In genomic region chr7:17184805-17185689, GRCh38 we compare ENCODE assay signal across 1 cellular context.
TF ChIP-seq lines count a peak whose summit lies in the region.

No MANE protein-coding gene starts in this region.

TF ChIP-seq in HepG2, 621 proteins besides CTCF, POLR2A, EP300 and RAD21 (continued from another document and continues in another):
- TF ChIP-seq, protein P1, sequence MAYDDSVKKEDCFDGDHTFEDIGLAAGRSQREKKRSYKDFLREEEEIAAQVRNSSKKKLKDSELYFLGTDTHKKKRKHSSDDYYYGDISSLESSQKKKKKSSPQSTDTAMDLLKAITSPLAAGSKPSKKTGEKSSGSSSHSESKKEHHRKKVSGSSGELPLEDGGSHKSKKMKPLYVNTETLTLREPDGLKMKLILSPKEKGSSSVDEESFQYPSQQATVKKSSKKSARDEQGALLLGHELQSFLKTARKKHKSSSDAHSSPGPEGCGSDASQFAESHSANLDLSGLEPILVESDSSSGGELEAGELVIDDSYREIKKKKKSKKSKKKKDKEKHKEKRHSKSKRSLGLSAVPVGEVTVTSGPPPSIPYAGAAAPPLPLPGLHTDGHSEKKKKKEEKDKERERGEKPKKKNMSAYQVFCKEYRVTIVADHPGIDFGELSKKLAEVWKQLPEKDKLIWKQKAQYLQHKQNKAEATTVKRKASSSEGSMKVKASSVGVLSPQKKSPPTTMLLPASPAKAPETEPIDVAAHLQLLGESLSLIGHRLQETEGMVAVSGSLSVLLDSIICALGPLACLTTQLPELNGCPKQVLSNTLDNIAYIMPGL (CRISPR knock-in tag; IDR thresholded peaks at IDR 0.05; ENCODE audit: borderline replicate concordance in 1 of 2, low read depth in 1 of 2) = 0 out of 4 replicates have a peak, but pooled peaks of 1 of the 2 experiments have one; percentile 26
- TF ChIP-seq U2AF1 (optimal IDR thresholded peaks at IDR 0.05; ENCODE audit: low read depth, low read length) (no peak), ATRX (CRISPR knock-in tag; IDR thresholded peaks at IDR 0.05; ENCODE audit: borderline replicate concordance) (no peak), ZNF205 (CRISPR knock-in tag; IDR thresholded peaks at IDR 0.05) (no peak), SOX6 (IDR thresholded peaks at IDR 0.05) (no peak), SOX6 (CRISPR knock-in tag; IDR thresholded peaks at IDR 0.05) (peak; percentile 88), ERF (CRISPR knock-in tag; IDR thresholded peaks at IDR 0.05) (peak; percentile 69; the same call in 1 of the 2 replicates), TCF7L2 (IDR thresholded peaks at IDR 0.05; ENCODE audit: low read depth, low read length) (0 out of 2 replicates have a peak, but pooled peaks have one; percentile 22), ETV5 (CRISPR knock-in tag; IDR thresholded peaks at IDR 0.05; ENCODE audit: borderline replicate concordance) (peak; percentile 20; the same call in 1 of the 2 replicates), TBP (CRISPR knock-in tag; IDR thresholded peaks at IDR 0.05) (no peak), ZNF337 (CRISPR knock-in tag; IDR thresholded peaks at IDR 0.05; ENCODE audit: borderline replicate concordance, low read depth) (0 out of 2 replicates have a peak, but pooled peaks have one; percentile 19), REPIN1 (CRISPR knock-in tag; IDR thresholded peaks at IDR 0.05; ENCODE audit: borderline replicate concordance, low read depth) (peak; percentile 39; the same call in 1 of the 2 replicates), IKZF5 (CRISPR knock-in tag; IDR thresholded peaks at IDR 0.05) (peak; percentile 69; the same call in 1 of the 2 replicates), ZNF224 (CRISPR knock-in tag; IDR thresholded peaks at IDR 0.05) (no peak), PITX1 (CRISPR knock-in tag; IDR thresholded peaks at IDR 0.05) (peak; percentile 88), MAX (IDR thresholded peaks at IDR 0.05) (no peak; the same call in 1 of the 2 replicates), ZNF790 (CRISPR knock-in tag; IDR thresholded peaks at IDR 0.05; ENCODE audit: borderline replicate concordance) (no peak), CHD4 (IDR thresholded peaks at IDR 0.05; ENCODE audit: borderline replicate concordance, low read length) (no peak; the same call in 1 of the 2 replicates), SIX1 (CRISPR knock-in tag; IDR thresholded peaks at IDR 0.05; ENCODE audit: borderline replicate concordance) (peak; percentile 78), HDAC2 (CRISPR knock-in tag; IDR thresholded peaks at IDR 0.05) (peak; percentile 86), MZF1 (CRISPR knock-in tag; IDR thresholded peaks at IDR 0.05; ENCODE audit: borderline replicate concordance) (no peak), ZNF724P (CRISPR knock-in tag; IDR thresholded peaks at IDR 0.05; ENCODE audit: borderline replicate concordance) (no peak), EHMT2 (IDR thresholded peaks at IDR 0.05; ENCODE audit: borderline replicate concordance, low read depth, low read length) (peak; percentile 45; the same call in 1 of the 2 replicates), NR2C2 (CRISPR knock-in tag; IDR thresholded peaks at IDR 0.05; ENCODE audit: borderline replicate concordance) (0 out of 2 replicates have a peak, but pooled peaks have one; percentile 32), SMARCC2 (IDR thresholded peaks at IDR 0.05) (0 out of 2 replicates have a peak, but pooled peaks have one; percentile 41), RARA (CRISPR knock-in tag; IDR thresholded peaks at IDR 0.05) (peak; percentile 84), KLF16 (CRISPR knock-in tag; IDR thresholded peaks at IDR 0.05) (peak in 1 of 2 experiments; percentile 71; a peak in 1 of 4 replicates), ZNF329 (CRISPR knock-in tag; IDR thresholded peaks at IDR 0.05; ENCODE audit: low read depth) (no peak), ISL2 (CRISPR knock-in tag; IDR thresholded peaks at IDR 0.05) (peak; percentile 98), ZNF878 (CRISPR knock-in tag; IDR thresholded peaks at IDR 0.05) (peak; percentile 59; the same call in 1 of the 2 replicates), ZBTB8A (CRISPR knock-in tag; IDR thresholded peaks at IDR 0.05; ENCODE audit: borderline replicate concordance, low read depth) (no peak), HNF4G (IDR thresholded peaks at IDR 0.05; ENCODE audit: borderline replicate concordance, low read depth, low read length) (peak; percentile 34; the same call in 1 of the 2 replicates), HNF4G (CRISPR knock-in tag; IDR thresholded peaks at IDR 0.05; ENCODE audit: borderline replicate concordance, low read depth) (no peak), SMC3 (IDR thresholded peaks at IDR 0.05; ENCODE audit: low read length) (peak; percentile 26; the same call in 1 of the 2 replicates), ZNF572 (CRISPR knock-in tag; IDR thresholded peaks at IDR 0.05) (no peak), SP1 (IDR thresholded peaks at IDR 0.05) (no peak), SP1 (CRISPR knock-in tag; IDR thresholded peaks at IDR 0.05) (no peak), PPARG (CRISPR knock-in tag; conservative IDR thresholded peaks at IDR 0.05) (peak; percentile 60; the same call in 1 of the 2 replicates), BORCS8-MEF2B (CRISPR knock-in tag; IDR thresholded peaks at IDR 0.05) (no peak), FOXK1 (CRISPR knock-in tag; IDR thresholded peaks at IDR 0.05; ENCODE audit: borderline replicate concordance, low read depth) (peak; percentile 86), NCOA2 (CRISPR knock-in tag; IDR thresholded peaks at IDR 0.05) (peak; percentile 96), ZNF607 (CRISPR knock-in tag; IDR thresholded peaks at IDR 0.05; ENCODE audit: borderline replicate concordance) (no peak), FOXA1 (IDR thresholded peaks at IDR 0.05) (peak; percentile 77), FOXA1 (CRISPR knock-in tag; IDR thresholded peaks at IDR 0.05) (peak; percentile 87), NFKB2 (CRISPR knock-in tag; IDR thresholded peaks at IDR 0.05; ENCODE audit: borderline replicate concordance) (no peak), NFYB (CRISPR knock-in tag; IDR thresholded peaks at IDR 0.05) (peak; percentile 38; the same call in 1 of the 2 replicates), RFXANK (CRISPR knock-in tag; IDR thresholded peaks at IDR 0.05) (0 out of 2 replicates have a peak, but pooled peaks have one; percentile 37), TBX3 (IDR thresholded peaks at IDR 0.05; ENCODE audit: borderline replicate concordance) (peak; percentile 67; the same call in 1 of the 2 replicates), FOXO1 (CRISPR knock-in tag; IDR thresholded peaks at IDR 0.05) (peak; percentile 91), ZBTB7B (CRISPR knock-in tag; IDR thresholded peaks at IDR 0.05) (0 out of 2 replicates have a peak, but pooled peaks have one; percentile 36), ZBTB42 (CRISPR knock-in tag; IDR thresholded peaks at IDR 0.05) (no peak), CBX2 (IDR thresholded peaks at IDR 0.05; ENCODE audit: low read depth, low read length) (no peak), CBX2 (CRISPR knock-in tag; IDR thresholded peaks at IDR 0.05; ENCODE audit: low read depth) (no peak), ZSCAN25 (CRISPR knock-in tag; IDR thresholded peaks at IDR 0.05) (no peak), FOXP1 (IDR thresholded peaks at IDR 0.05) (peak; percentile 90), FOXP1 (CRISPR knock-in tag; IDR thresholded peaks at IDR 0.05) (peak; percentile 97), SP140L (CRISPR knock-in tag; IDR thresholded peaks at IDR 0.05; ENCODE audit: borderline replicate concordance) (0 out of 2 replicates have a peak, but pooled peaks have one; percentile 61), ZIK1 (CRISPR knock-in tag; IDR thresholded peaks at IDR 0.05; ENCODE audit: borderline replicate concordance, low read depth) (no peak), RXRA (CRISPR knock-in tag; IDR thresholded peaks at IDR 0.05) (no peak), FOXA3 (CRISPR knock-in tag; IDR thresholded peaks at IDR 0.05) (peak; percentile 94), GATAD2A (CRISPR knock-in tag; IDR thresholded peaks at IDR 0.05) (peak; percentile 95), KLF11 (CRISPR knock-in tag; IDR thresholded peaks at IDR 0.05) (peak; percentile 62; the same call in 1 of the 2 replicates)
- TF ChIP-seq, protein P2, sequence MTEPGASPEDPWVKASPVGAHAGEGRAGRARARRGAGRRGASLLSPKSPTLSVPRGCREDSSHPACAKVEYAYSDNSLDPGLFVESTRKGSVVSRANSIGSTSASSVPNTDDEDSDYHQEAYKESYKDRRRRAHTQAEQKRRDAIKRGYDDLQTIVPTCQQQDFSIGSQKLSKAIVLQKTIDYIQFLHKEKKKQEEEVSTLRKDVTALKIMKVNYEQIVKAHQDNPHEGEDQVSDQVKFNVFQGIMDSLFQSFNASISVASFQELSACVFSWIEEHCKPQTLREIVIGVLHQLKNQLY (CRISPR knock-in tag; IDR thresholded peaks at IDR 0.05) = peak; percentile 85
- TF ChIP-seq, protein P3, sequence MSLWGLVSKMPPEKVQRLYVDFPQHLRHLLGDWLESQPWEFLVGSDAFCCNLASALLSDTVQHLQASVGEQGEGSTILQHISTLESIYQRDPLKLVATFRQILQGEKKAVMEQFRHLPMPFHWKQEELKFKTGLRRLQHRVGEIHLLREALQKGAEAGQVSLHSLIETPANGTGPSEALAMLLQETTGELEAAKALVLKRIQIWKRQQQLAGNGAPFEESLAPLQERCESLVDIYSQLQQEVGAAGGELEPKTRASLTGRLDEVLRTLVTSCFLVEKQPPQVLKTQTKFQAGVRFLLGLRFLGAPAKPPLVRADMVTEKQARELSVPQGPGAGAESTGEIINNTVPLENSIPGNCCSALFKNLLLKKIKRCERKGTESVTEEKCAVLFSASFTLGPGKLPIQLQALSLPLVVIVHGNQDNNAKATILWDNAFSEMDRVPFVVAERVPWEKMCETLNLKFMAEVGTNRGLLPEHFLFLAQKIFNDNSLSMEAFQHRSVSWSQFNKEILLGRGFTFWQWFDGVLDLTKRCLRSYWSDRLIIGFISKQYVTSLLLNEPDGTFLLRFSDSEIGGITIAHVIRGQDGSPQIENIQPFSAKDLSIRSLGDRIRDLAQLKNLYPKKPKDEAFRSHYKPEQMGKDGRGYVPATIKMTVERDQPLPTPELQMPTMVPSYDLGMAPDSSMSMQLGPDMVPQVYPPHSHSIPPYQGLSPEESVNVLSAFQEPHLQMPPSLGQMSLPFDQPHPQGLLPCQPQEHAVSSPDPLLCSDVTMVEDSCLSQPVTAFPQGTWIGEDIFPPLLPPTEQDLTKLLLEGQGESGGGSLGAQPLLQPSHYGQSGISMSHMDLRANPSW (CRISPR knock-in tag; IDR thresholded peaks at IDR 0.05; ENCODE audit: borderline replicate concordance) = peak; percentile 75
- TF ChIP-seq, protein P4, sequence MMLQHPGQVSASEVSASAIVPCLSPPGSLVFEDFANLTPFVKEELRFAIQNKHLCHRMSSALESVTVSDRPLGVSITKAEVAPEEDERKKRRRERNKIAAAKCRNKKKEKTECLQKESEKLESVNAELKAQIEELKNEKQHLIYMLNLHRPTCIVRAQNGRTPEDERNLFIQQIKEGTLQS (CRISPR knock-in tag; IDR thresholded peaks at IDR 0.05) = no peak
- TF ChIP-seq, protein P5, sequence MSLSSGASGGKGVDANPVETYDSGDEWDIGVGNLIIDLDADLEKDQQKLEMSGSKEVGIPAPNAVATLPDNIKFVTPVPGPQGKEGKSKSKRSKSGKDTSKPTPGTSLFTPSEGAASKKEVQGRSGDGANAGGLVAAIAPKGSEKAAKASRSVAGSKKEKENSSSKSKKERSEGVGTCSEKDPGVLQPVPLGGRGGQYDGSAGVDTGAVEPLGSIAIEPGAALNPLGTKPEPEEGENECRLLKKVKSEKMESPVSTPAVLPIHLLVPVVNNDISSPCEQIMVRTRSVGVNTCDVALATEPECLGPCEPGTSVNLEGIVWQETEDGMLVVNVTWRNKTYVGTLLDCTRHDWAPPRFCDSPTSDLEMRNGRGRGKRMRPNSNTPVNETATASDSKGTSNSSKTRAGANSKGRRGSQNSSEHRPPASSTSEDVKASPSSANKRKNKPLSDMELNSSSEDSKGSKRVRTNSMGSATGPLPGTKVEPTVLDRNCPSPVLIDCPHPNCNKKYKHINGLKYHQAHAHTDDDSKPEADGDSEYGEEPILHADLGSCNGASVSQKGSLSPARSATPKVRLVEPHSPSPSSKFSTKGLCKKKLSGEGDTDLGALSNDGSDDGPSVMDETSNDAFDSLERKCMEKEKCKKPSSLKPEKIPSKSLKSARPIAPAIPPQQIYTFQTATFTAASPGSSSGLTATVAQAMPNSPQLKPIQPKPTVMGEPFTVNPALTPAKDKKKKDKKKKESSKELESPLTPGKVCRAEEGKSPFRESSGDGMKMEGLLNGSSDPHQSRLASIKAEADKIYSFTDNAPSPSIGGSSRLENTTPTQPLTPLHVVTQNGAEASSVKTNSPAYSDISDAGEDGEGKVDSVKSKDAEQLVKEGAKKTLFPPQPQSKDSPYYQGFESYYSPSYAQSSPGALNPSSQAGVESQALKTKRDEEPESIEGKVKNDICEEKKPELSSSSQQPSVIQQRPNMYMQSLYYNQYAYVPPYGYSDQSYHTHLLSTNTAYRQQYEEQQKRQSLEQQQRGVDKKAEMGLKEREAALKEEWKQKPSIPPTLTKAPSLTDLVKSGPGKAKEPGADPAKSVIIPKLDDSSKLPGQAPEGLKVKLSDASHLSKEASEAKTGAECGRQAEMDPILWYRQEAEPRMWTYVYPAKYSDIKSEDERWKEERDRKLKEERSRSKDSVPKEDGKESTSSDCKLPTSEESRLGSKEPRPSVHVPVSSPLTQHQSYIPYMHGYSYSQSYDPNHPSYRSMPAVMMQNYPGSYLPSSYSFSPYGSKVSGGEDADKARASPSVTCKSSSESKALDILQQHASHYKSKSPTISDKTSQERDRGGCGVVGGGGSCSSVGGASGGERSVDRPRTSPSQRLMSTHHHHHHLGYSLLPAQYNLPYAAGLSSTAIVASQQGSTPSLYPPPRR (CRISPR knock-in tag; IDR thresholded peaks at IDR 0.05; ENCODE audit: borderline replicate concordance) = peak; percentile 91
- TF ChIP-seq, protein P6, sequence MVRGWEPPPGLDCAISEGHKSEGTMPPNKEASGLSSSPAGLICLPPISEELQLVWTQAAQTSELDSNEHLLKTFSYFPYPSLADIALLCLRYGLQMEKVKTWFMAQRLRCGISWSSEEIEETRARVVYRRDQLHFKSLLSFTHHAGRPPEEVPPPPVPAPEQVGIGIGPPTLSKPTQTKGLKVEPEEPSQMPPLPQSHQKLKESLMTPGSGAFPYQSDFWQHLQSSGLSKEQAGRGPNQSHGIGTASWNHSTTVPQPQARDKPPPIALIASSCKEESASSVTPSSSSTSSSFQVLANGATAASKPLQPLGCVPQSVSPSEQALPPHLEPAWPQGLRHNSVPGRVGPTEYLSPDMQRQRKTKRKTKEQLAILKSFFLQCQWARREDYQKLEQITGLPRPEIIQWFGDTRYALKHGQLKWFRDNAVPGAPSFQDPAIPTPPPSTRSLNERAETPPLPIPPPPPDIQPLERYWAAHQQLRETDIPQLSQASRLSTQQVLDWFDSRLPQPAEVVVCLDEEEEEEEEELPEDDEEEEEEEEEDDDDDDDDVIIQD (CRISPR knock-in tag; IDR thresholded peaks at IDR 0.05; ENCODE audit: low read depth) = peak; percentile 97
